In the genomic region with DNA sequence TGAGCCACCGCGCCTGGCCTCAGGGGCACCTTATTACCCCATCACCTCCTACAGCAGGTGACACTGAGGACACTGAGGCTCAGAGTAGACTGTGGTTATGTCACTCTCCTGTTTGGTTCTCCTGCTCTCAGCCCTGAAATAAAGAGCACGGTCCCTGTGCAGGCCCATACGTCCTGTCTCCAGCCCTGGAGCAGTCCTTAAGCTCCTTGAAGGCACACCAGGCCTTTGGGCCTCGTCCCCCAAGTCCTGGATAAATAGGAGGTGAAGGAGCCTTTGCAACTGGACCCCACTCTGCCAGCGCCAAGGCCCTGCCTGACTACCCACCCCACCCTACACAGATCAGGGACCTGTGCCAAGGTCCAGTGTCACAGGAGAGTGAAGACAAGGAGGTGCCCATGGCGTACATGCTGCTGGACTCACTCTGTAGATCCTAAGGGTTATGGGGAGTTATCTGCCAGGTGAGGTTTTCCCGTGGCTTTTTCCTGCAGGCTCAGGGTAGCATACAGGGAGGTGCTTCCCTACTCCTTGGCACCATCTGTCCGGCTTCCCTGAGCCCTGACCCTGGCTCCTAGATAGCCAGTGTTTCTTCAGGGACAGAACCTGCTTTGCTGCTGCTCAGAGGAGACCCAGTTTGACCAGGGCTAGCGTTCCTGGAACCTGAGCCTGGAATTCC, we compare ENCODE assay signal across 9 cellular contexts.
A peak's percentile ranks its signal among the peaks of the same experiment; 100 is the strongest.
DNase-seq lines count a peak whose midpoint lies in the region; ATAC-seq and TF ChIP-seq lines count a peak whose summit lies in the region.
"Had no signal": no experiment of that assay in that cellular context is flagged by ENCODE, and none has a peak within 500 bp of the region (broad histone marks: within the 10 kb centered on the region; RNA-seq: fewer than 3 reads in every experiment).

No MANE protein-coding gene starts in this region.

- intact Hi-C loops in activated CD4-positive, alpha-beta T cell treated with anti-CD3 and anti-CD28 coated beads for 36 hours (cut with DNase I, micrococcal nuclease) = loop anchor here in 1 of 2 experiments (10.0 kb wide), 1 partner anchor 251 kb away; no protein-coding TSS in a partner anchor

- CTCF ChIA-PET in activated CD4-positive, alpha-beta T cell treated with anti-CD3 and anti-CD28 coated beads for 36 hours (lab: Charles Lee) = interaction anchor here (0.6 to 1.5 kb wide), 5 partner anchors 19 to 80 kb away, joined by 3 to 5 read pairs (median 3); no protein-coding TSS in a partner anchor

- H3K9me3 Mint-ChIP-seq in activated CD4-positive, alpha-beta T cell treated with anti-CD3 and anti-CD28 coated beads for 36 hours (ENCODE audit: low read depth) = no peaks in the 10 kb centered on the region
- no peaks in the 10 kb centered on the region for H3K9me3 Mint-ChIP-seq in central memory CD8-positive, alpha-beta T cell

- H3K36me3 Mint-ChIP-seq in activated CD4-positive, alpha-beta T cell treated with anti-CD3 and anti-CD28 coated beads for 36 hours (ENCODE audit: low read depth) = no peaks in the 10 kb centered on the region
- H3K36me3 Mint-ChIP-seq in central memory CD8-positive, alpha-beta T cell (ENCODE audit: insufficient read depth) = peaks cover 5% of the 10 kb centered on the region

- TF ChIP-seq CTCF in thoracic aorta (IDR thresholded peaks at IDR 0.05) (no peak), BE2C (IDR thresholded peaks at IDR 0.05; ENCODE audit: low read depth, low read length) (no peak)

- H3K4me1 ChIP-seq in mucosa of stomach (ENCODE audit: control insufficient read depth, insufficient read depth, low read length) (peaks cover 55% of the 10 kb centered on the region), thoracic aorta (ENCODE audit: control insufficient read depth in 1 of 2, low read depth in 2 of 2) (peaks cover 41 to 58% of the 10 kb centered on the region in 2 donors), BE2C (peaks cover 31% of the 10 kb centered on the region)

- H3K9me3 ChIP-seq in mucosa of stomach (ENCODE audit: control insufficient read depth, low read length) (no peaks in the 10 kb centered on the region), thoracic aorta (no peaks in the 10 kb centered on the region), BE2C (no peaks in the 10 kb centered on the region)

- H3K4me3 ChIP-seq in mucosa of stomach (ENCODE audit: low read length) = no peak overlapping the region
- no peak overlapping the region for H3K4me3 ChIP-seq in thoracic aorta
- no peak overlapping the region for H3K4me3 ChIP-seq in BE2C (ENCODE audit: low read depth, low read length)

- H3K27me3 Mint-ChIP-seq in activated CD4-positive, alpha-beta T cell treated with anti-CD3 and anti-CD28 coated beads for 36 hours = no peaks in the 10 kb centered on the region
- no peaks in the 10 kb centered on the region for H3K27me3 Mint-ChIP-seq in central memory CD8-positive, alpha-beta T cell

- POLR2A ChIA-PET in activated CD4-positive, alpha-beta T cell treated with anti-CD3 and anti-CD28 coated beads for 36 hours (lab: Charles Lee) = no interaction called here

- H3K27ac Mint-ChIP-seq in activated CD4-positive, alpha-beta T cell treated with anti-CD3 and anti-CD28 coated beads for 36 hours = peak overlapping the region; percentile 37
- H3K27ac Mint-ChIP-seq in central memory CD8-positive, alpha-beta T cell (ENCODE audit: low read depth) = peak overlapping the region; percentile 44

- peaks cover 75% of the 10 kb centered on the region for H3K4me1 Mint-ChIP-seq in activated CD4-positive, alpha-beta T cell treated with anti-CD3 and anti-CD28 coated beads for 36 hours
- peaks cover 86% of the 10 kb centered on the region for H3K4me1 Mint-ChIP-seq in central memory CD8-positive, alpha-beta T cell

- no peak for ATAC-seq in activated CD4-positive, alpha-beta T cell treated with anti-CD3 and anti-CD28 coated beads for 36 hours
- ATAC-seq in central memory CD8-positive, alpha-beta T cell (replicated peaks; ENCODE audit: extremely low read depth, poor library complexity, severe bottlenecking) = no peak
- no peak for ATAC-seq in thoracic aorta (ENCODE audit: insufficient number of reproducible peaks, low FRiP score, low read depth)
- ATAC-seq in HG02610 (IDR thresholded peaks at IDR 0.05; ENCODE audit: unreplicated experiment) = no peak

- peak overlapping the region; percentile 38 for H3K9ac ChIP-seq in mucosa of stomach (ENCODE audit: low read length)

- H3K36me3 ChIP-seq in mucosa of stomach (ENCODE audit: control insufficient read depth, insufficient read depth, low read length) (no peaks in the 10 kb centered on the region), thoracic aorta (no peaks in the 10 kb centered on the region), BE2C (peaks cover 7% of the 10 kb centered on the region)

- no peak for DNase-seq in activated CD4-positive, alpha-beta T cell treated with anti-CD3 and anti-CD28 coated beads for 36 hours
- DNase-seq in activated CD4-positive, alpha-beta T cell treated with anti-CD3 and anti-CD28 coated beads, Interleukin-2, amount 50 U/mL, for 48 hours = no peak
- no peak for DNase-seq in central memory CD8-positive, alpha-beta T cell (ENCODE audit: low spot score in 2 of 2)
- no peak for DNase-seq in thoracic aorta (ENCODE audit: low spot score)
- no peak for DNase-seq in NCI-H1436 (lab: John Stamatoyannopoulos, UW)
- DNase-seq in BE2C = no peak
- DNase-seq: NCI-H524 treated with DMSO at 0.1 percent for 48 hours had no signal

- H3K27ac ChIP-seq in thoracic aorta = peak overlapping the region; percentile 2 to 15

- no peak overlapping the region for H3K4me3 Mint-ChIP-seq in activated CD4-positive, alpha-beta T cell treated with anti-CD3 and anti-CD28 coated beads for 36 hours
- H3K4me3 Mint-ChIP-seq in central memory CD8-positive, alpha-beta T cell = no peak overlapping the region

- no peaks in the 10 kb centered on the region for H3K27me3 ChIP-seq in mucosa of stomach (ENCODE audit: control insufficient read depth, insufficient read depth, low read length)
- H3K27me3 ChIP-seq in thoracic aorta (replicated peaks; ENCODE audit: insufficient read depth) = no peaks in the 10 kb centered on the region
- H3K27me3 ChIP-seq in BE2C = no peaks in the 10 kb centered on the region
